ENCODE assay signal across 1 cellular context in genomic region chr2:61660511-61661388, GRCh38.
TF ChIP-seq lines count a peak whose summit lies in the region.

No MANE protein-coding gene starts in this region.

TF ChIP-seq in HepG2, 621 proteins besides CTCF, POLR2A, EP300 and RAD21 (continued from another document):
- no peak for TF ChIP-seq ZNF781 (CRISPR knock-in tag; IDR thresholded peaks at IDR 0.05; ENCODE audit: borderline replicate concordance, not compliant biosample characterization)
- TF ChIP-seq TFDP1 (CRISPR knock-in tag; IDR thresholded peaks at IDR 0.05; ENCODE audit: borderline replicate concordance): no peak
- TF ChIP-seq E2F5 (CRISPR knock-in tag; conservative IDR thresholded peaks at IDR 0.05): no peak
- peak; percentile 44; the same call in 1 of the 2 replicates for TF ChIP-seq ZSCAN30 (CRISPR knock-in tag; IDR thresholded peaks at IDR 0.05)
- TF ChIP-seq SRSF1 (optimal IDR thresholded peaks at IDR 0.05; ENCODE audit: low read depth, low read length): no peak
- 0 out of 2 replicates have a peak, but pooled peaks have one; percentile 40 for TF ChIP-seq ZNF615 (CRISPR knock-in tag; IDR thresholded peaks at IDR 0.05; ENCODE audit: borderline replicate concordance)
- TF ChIP-seq MIXL1 (CRISPR knock-in tag; IDR thresholded peaks at IDR 0.05): no peak
- peak; percentile 98 for TF ChIP-seq ZSCAN25 (CRISPR knock-in tag; IDR thresholded peaks at IDR 0.05)
- TF ChIP-seq POGZ (CRISPR knock-in tag; IDR thresholded peaks at IDR 0.05): peak; percentile 59; the same call in 1 of the 2 replicates
- TF ChIP-seq HNF4A (CRISPR knock-in tag; IDR thresholded peaks at IDR 0.05): peak; percentile 64
- 0 out of 2 replicates have a peak, but pooled peaks have one; percentile 42 for TF ChIP-seq RFXAP (CRISPR knock-in tag; IDR thresholded peaks at IDR 0.05; ENCODE audit: borderline replicate concordance)
- peak; percentile 39; the same call in 1 of the 2 replicates for TF ChIP-seq RXRA (CRISPR knock-in tag; IDR thresholded peaks at IDR 0.05)
- TF ChIP-seq ZSCAN21 (CRISPR knock-in tag; IDR thresholded peaks at IDR 0.05; ENCODE audit: borderline replicate concordance): no peak
- no peak for TF ChIP-seq SYNCRIP (IDR thresholded peaks at IDR 0.05; ENCODE audit: insufficient read depth, low read depth, low read length)
- TF ChIP-seq KDM6A (CRISPR knock-in tag; IDR thresholded peaks at IDR 0.05; ENCODE audit: low read depth): peak; percentile 35; the same call in 1 of the 2 replicates
- peak; percentile 63; the same call in 1 of the 2 replicates for TF ChIP-seq FOXA3 (CRISPR knock-in tag; IDR thresholded peaks at IDR 0.05)
- 0 out of 2 replicates have a peak, but pooled peaks have one; percentile 27 for TF ChIP-seq GFI1 (CRISPR knock-in tag; IDR thresholded peaks at IDR 0.05; ENCODE audit: borderline replicate concordance)
- 0 out of 2 replicates have a peak, but pooled peaks have one; percentile 45 for TF ChIP-seq ZNF709 (CRISPR knock-in tag; IDR thresholded peaks at IDR 0.05)
- no peak for TF ChIP-seq TFE3 (CRISPR knock-in tag; IDR thresholded peaks at IDR 0.05)
- peak; percentile 89 for TF ChIP-seq RXRB (CRISPR knock-in tag; IDR thresholded peaks at IDR 0.05; ENCODE audit: borderline replicate concordance)
- TF ChIP-seq ZBTB37 (CRISPR knock-in tag; IDR thresholded peaks at IDR 0.05): peak; percentile 93
- no peak for TF ChIP-seq ZNF10 (CRISPR knock-in tag; IDR thresholded peaks at IDR 0.05; ENCODE audit: borderline replicate concordance, low read depth)
- TF ChIP-seq AKNA (CRISPR knock-in tag; IDR thresholded peaks at IDR 0.05; ENCODE audit: borderline replicate concordance): no peak
- TF ChIP-seq IRF1 (CRISPR knock-in tag; IDR thresholded peaks at IDR 0.05; ENCODE audit: low read depth): no peak
- TF ChIP-seq ZNF205 (CRISPR knock-in tag; IDR thresholded peaks at IDR 0.05): no peak
